ENCODE assay signal across 19 cellular contexts in genomic region chr4:76610751-76611150, GRCh38.
DNase-seq lines count a peak whose midpoint lies in the region; ATAC-seq, FAIRE-seq and TF ChIP-seq lines count a peak whose summit lies in the region.
"Had no signal": no experiment of that assay in that cellular context is flagged by ENCODE, and none has a peak within 500 bp of the region (broad histone marks: within the 10 kb centered on the region; RNA-seq: fewer than 3 reads in every experiment).

No MANE protein-coding gene starts in this region.

- H4K20me1 ChIP-seq in GM23338 (replicated peaks; ENCODE audit: insufficient read depth), result no peaks in the 10 kb centered on the region

- no peaks in the 10 kb centered on the region for H3K27me3 ChIP-seq in GM23338 (ENCODE audit: insufficient read depth)
- no peaks in the 10 kb centered on the region for H3K27me3 ChIP-seq in suprapubic skin
- H3K27me3 ChIP-seq: vagina had no signal

- peak overlapping the region; percentile 33 for H3K4me2 ChIP-seq in GM23338

- peak; percentile 7; the same call in 2 of the 3 replicates for ATAC-seq in GM23338
- ATAC-seq: CD8-positive, alpha-beta T cell had no signal

- H3K27ac ChIP-seq in GM23338 (ENCODE audit: low read depth) (no peak overlapping the region), coronary artery (peak overlapping the region; percentile 77 to 87), suprapubic skin (peak overlapping the region; percentile 52)
- H3K27ac ChIP-seq: cardiac muscle cell, vagina had no signal

- H3K27me3 Mint-ChIP-seq in GM23338 (ENCODE audit: insufficient read depth, low read depth, poor library complexity) (peaks cover 5% of the 10 kb centered on the region), mesothelial cell of epicardium (ENCODE audit: low read depth) (no peaks in the 10 kb centered on the region)

- no peaks in the 10 kb centered on the region for H3K79me2 ChIP-seq in GM23338 (replicated peaks; ENCODE audit: insufficient read depth)

- H3K4me1 Mint-ChIP-seq in GM23338 (peaks cover 50% of the 10 kb centered on the region), mesothelial cell of epicardium (peaks cover 70% of the 10 kb centered on the region)

- TF ChIP-seq CTCF in GM23338 (conservative IDR thresholded peaks at IDR 0.05; ENCODE audit: low read depth in 2 of 2) (no peak), coronary artery (IDR thresholded peaks at IDR 0.05) (no peak), mesothelial cell of epicardium (IDR thresholded peaks at IDR 0.05; ENCODE audit: unreplicated experiment) (no peak), suprapubic skin (IDR thresholded peaks at IDR 0.05) (no peak)

- H3K36me3 Mint-ChIP-seq in GM23338 (ENCODE audit: low read depth) (no peaks in the 10 kb centered on the region), mesothelial cell of epicardium (no peaks in the 10 kb centered on the region)
- H3K36me3 Mint-ChIP-seq: CD8-positive, alpha-beta T cell had no signal

- no peak for FAIRE-seq in GM12892 (lab: Jason Lieb, UNC)
- FAIRE-seq: HTR-8/SVneo had no signal

- H3K27ac Mint-ChIP-seq in GM23338, result peak overlapping the region; percentile 67
- peak overlapping the region; percentile 91 for H3K27ac Mint-ChIP-seq in mesothelial cell of epicardium
- H3K27ac Mint-ChIP-seq: CD8-positive, alpha-beta T cell had no signal

- H3K4me3 ChIP-seq in GM23338 (no peak overlapping the region), coronary artery (no peak overlapping the region), suprapubic skin (no peak overlapping the region)
- H3K4me3 ChIP-seq: cardiac muscle cell, vagina had no signal

- no peaks in the 10 kb centered on the region for H3K9me2 ChIP-seq in GM23338 (ENCODE audit: insufficient read depth)

- DNase-seq in GM23338 (ENCODE audit: low spot score), result peak; percentile 41
- DNase-seq in coronary artery (ENCODE audit: low spot score), result no peak
- DNase-seq in mesothelial cell of epicardium (ENCODE audit: low spot score in 2 of 2, unreplicated experiment in 2 of 2), result no peak
- DNase-seq in suprapubic skin (ENCODE audit: low spot score in 2 of 2), result no peak
- no peak for DNase-seq in cortex of kidney (lab: John Stamatoyannopoulos, UW)
- DNase-seq in GM12892 (ENCODE audit: insufficient read length), result no peak
- DNase-seq in COR-L47 (lab: John Stamatoyannopoulos, UW), result no peak
- DNase-seq in stimulated activated CD4-positive, alpha-beta T cell treated with anti-CD3 and anti-CD28 coated beads, Interleukin-15, amount 100 ng/mL, for 24 hours, result no peak
- DNase-seq: activated CD4-positive, alpha-beta T cell treated with anti-CD3 and anti-CD28 coated beads for 4 hours; CD8-positive, alpha-beta T cell; DMS79; left colon; NCI-H1417; NCI-H524 treated with DMSO at 0.1 percent for 48 hours; RPMI8226; stimulated activated CD4-positive, alpha-beta T cell treated with anti-CD3 and anti-CD28 coated beads, Interleukin-2, amount 100 ng/mL, for 24 hours had no signal

- H3K9me3 Mint-ChIP-seq in GM23338 (no peaks in the 10 kb centered on the region), mesothelial cell of epicardium (no peaks in the 10 kb centered on the region)
- H3K9me3 Mint-ChIP-seq: CD8-positive, alpha-beta T cell had no signal

- H2AFZ ChIP-seq in GM23338, result no peak overlapping the region

- H3F3A ChIP-seq in GM23338 (replicated peaks; ENCODE audit: low read depth), result no peaks in the 10 kb centered on the region

- whole genome bisulfite sequencing in suprapubic skin, result 89% methylated on average over 2 of the region's 2 CpGs

- H3K4me3 Mint-ChIP-seq in GM23338 (no peak overlapping the region), mesothelial cell of epicardium (no peak overlapping the region)
- H3K4me3 Mint-ChIP-seq: CD8-positive, alpha-beta T cell had no signal

- peaks cover 50% of the 10 kb centered on the region for H3K4me1 ChIP-seq in GM23338 (ENCODE audit: insufficient read depth)
- H3K4me1 ChIP-seq in suprapubic skin, result peaks cover 19% of the 10 kb centered on the region

- no peaks in the 10 kb centered on the region for H3K9me3 ChIP-seq in suprapubic skin
- H3K9me3 ChIP-seq: vagina had no signal

- H3K36me3 ChIP-seq in GM23338 (ENCODE audit: insufficient read depth) (no peaks in the 10 kb centered on the region), suprapubic skin (no peaks in the 10 kb centered on the region)
- H3K36me3 ChIP-seq: cardiac muscle cell, vagina had no signal

- TF ChIP-seq EP300 in suprapubic skin (IDR thresholded peaks at IDR 0.05), result no peak

- TF ChIP-seq POLR2A in suprapubic skin (IDR thresholded peaks at IDR 0.05) (no peak), GM12892 (IDR thresholded peaks at IDR 0.05; ENCODE audit: low read depth, low read length) (no peak)

TF ChIP-seq in GM23338, 12 proteins besides CTCF, POLR2A, EP300 and RAD21 (continues in another document):
- TF ChIP-seq NANOG (IDR thresholded peaks at IDR 0.05; ENCODE audit: borderline replicate concordance) (no peak), JUNB (IDR thresholded peaks at IDR 0.05; ENCODE audit: unreplicated experiment) (no peak), ZNF331 (CRISPR knock-in tag; IDR thresholded peaks at IDR 0.05; ENCODE audit: low read depth) (no peak), EZH2 (IDR thresholded peaks at IDR 0.05; ENCODE audit: low read depth, unreplicated experiment) (no peak), ZNF114 (CRISPR knock-in tag; IDR thresholded peaks at IDR 0.05) (no peak), POLR2AphosphoS5 (IDR thresholded peaks at IDR 0.05; ENCODE audit: low read depth) (no peak), CREB1 (CRISPR knock-in tag; IDR thresholded peaks at IDR 0.05; ENCODE audit: low read depth) (no peak), STAT1 (IDR thresholded peaks at IDR 0.05; ENCODE audit: unreplicated experiment) (no peak), ZNF462 (CRISPR knock-in tag; IDR thresholded peaks at IDR 0.05) (no peak)
